In genomic region chr19:32581704-32582164, GRCh38 we compare ENCODE assay signal across 8 cellular contexts. TPM values are rescaled to one million over a fixed set of nuclear protein-coding genes. Genes with fewer than 3 reads are reported as not detected.
A peak's percentile ranks its signal among the peaks of the same experiment; 100 is the strongest.
DNase-seq lines count a peak whose midpoint lies in the region; ATAC-seq and TF ChIP-seq lines count a peak whose summit lies in the region.

No MANE protein-coding gene starts in this region.

- H3K27me3 ChIP-seq in kidney epithelial cell (ENCODE audit: control insufficient read depth, insufficient read depth, low read length) (no peaks in the 10 kb centered on the region), subcutaneous abdominal adipose tissue (ENCODE audit: control insufficient read depth in 5 of 5, insufficient read depth in 4 of 5, low read length in 5 of 5) (no peaks in the 10 kb centered on the region)

- H3K4me3 ChIP-seq in cardiac fibroblast (replicated peaks in 1 of 2; ENCODE audit: low read depth in 2 of 2, low read length in 2 of 2) (peak overlapping the region; percentile 74 to 94), kidney epithelial cell (ENCODE audit: low read depth, low read length) (peak overlapping the region; percentile 85), subcutaneous abdominal adipose tissue (ENCODE audit: low read depth in 1 of 5, low read length in 5 of 5) (peak overlapping the region; percentile 57 to 89 (median 85))

- H3K9me3 ChIP-seq in subcutaneous abdominal adipose tissue (ENCODE audit: control insufficient read depth in 5 of 5, low read length in 5 of 5) = no peaks in the 10 kb centered on the region

- H3K36me3 ChIP-seq in kidney epithelial cell (ENCODE audit: control insufficient read depth, insufficient read depth, low read length) (peaks cover 2% of the 10 kb centered on the region), subcutaneous abdominal adipose tissue (ENCODE audit: control insufficient read depth in 5 of 5, insufficient read depth in 5 of 5, low read length in 5 of 5) (peaks cover 13 to 26% (median 23%) of the 10 kb centered on the region in 5 donors)

- peak overlapping the region; percentile 86 for H3K27ac ChIP-seq in subcutaneous abdominal adipose tissue (ENCODE audit: low read depth, low read length)

- no peak for TF ChIP-seq CTCF in cardiac fibroblast (IDR thresholded peaks at IDR 0.05; ENCODE audit: low read depth, low read length)
- TF ChIP-seq CTCF in kidney epithelial cell (IDR thresholded peaks at IDR 0.05; ENCODE audit: insufficient read depth, low read length, poor library complexity, severe bottlenecking) = no peak

- H3K9ac ChIP-seq in subcutaneous abdominal adipose tissue (ENCODE audit: low read length in 5 of 5) = peak overlapping the region; percentile 38 to 96 (median 94)

- peaks cover 0 to 22% (median 19%) of the 10 kb centered on the region in 5 donors for H3K4me1 ChIP-seq in subcutaneous abdominal adipose tissue (ENCODE audit: control insufficient read depth in 5 of 5, insufficient read depth in 5 of 5, low read length in 5 of 5)

- DNase-seq in AG08395 (ENCODE audit: low spot score) (peak; percentile 11), NCI-H226 (peak; percentile 37), cardiac fibroblast (ENCODE audit: low read depth in 2 of 2) (peak; percentile 52 to 78), kidney epithelial cell (ENCODE audit: low read depth) (peak; percentile 7), NCI-H2029 (lab: John Stamatoyannopoulos, UW) (no peak)

- ATAC-seq in GM21390 (IDR thresholded peaks at IDR 0.05; ENCODE audit: unreplicated experiment) (peak; percentile 8), GM18861 (IDR thresholded peaks at IDR 0.05; ENCODE audit: unreplicated experiment) (no peak)

RNA-seq across cellular contexts. Expression of gene PDCD5, which starts 0.7 kb away (rescaled TPM):
- 192 and 246 TPM in 2 replicates for total RNA-seq in kidney epithelial cell
